13 cellular contexts compared by ENCODE assay signal in genomic region chr15:42608767-42609488, GRCh38. TPM values are rescaled to one million over a fixed set of nuclear protein-coding genes. Genes with fewer than 3 reads are reported as not detected.
DNase-seq lines count a peak whose midpoint lies in the region; ATAC-seq and TF ChIP-seq lines count a peak whose summit lies in the region.
"Had no signal": no experiment of that assay in that cellular context is flagged by ENCODE, and none has a peak within 500 bp of the region (broad histone marks: within the 10 kb centered on the region; RNA-seq: fewer than 3 reads in every experiment).

No MANE protein-coding gene starts in this region.

- peaks cover 5% of the 10 kb centered on the region for H3K36me3 Mint-ChIP-seq in activated CD4-positive, alpha-beta T cell treated with anti-CD3 and anti-CD28 coated beads, Interleukin-2, amount 10 ng/mL, durations not matched to agents 24 days and 14 days (ENCODE audit: low read depth)
- H3K36me3 Mint-ChIP-seq in activated naive CD8-positive, alpha-beta T cell treated with anti-CD3 and anti-CD28 coated beads for 36 hours, result no peaks in the 10 kb centered on the region

- H3K4me3 ChIP-seq in Karpas-422 (ENCODE audit: low read length) (no peak overlapping the region), spleen (no peak overlapping the region)
- H3K4me3 ChIP-seq: A549, ascending aorta had no signal

- peak overlapping the region; percentile 33; the same call in 1 of the 2 replicates for H2AFZ ChIP-seq in Karpas-422 (ENCODE audit: low read length)

- TF ChIP-seq CTCF in spleen (IDR thresholded peaks at IDR 0.05 in 8 of 11, conservative IDR thresholded peaks at IDR 0.05 in 3 of 11), result no peak

- peak overlapping the region; percentile 81 for H3K27ac Mint-ChIP-seq in activated CD4-positive, alpha-beta T cell treated with anti-CD3 and anti-CD28 coated beads, Interleukin-2, amount 10 ng/mL, durations not matched to agents 24 days and 14 days
- peak overlapping the region; percentile 22 for H3K27ac Mint-ChIP-seq in activated naive CD8-positive, alpha-beta T cell treated with anti-CD3 and anti-CD28 coated beads for 36 hours
- H3K27ac Mint-ChIP-seq: dendritic cell treated with granulocyte-macrophage colony-stimulating factor and Interleukin-4, amounts not matched to agents 40 ng/mL and 50 ng/mL, for 4 days had no signal

- no peaks in the 10 kb centered on the region for H3K9me3 ChIP-seq in Karpas-422 (ENCODE audit: low read length)
- H3K9me3 ChIP-seq in spleen, result no peaks in the 10 kb centered on the region
- H3K9me3 ChIP-seq: A549, ascending aorta had no signal

- H3K27ac ChIP-seq in Karpas-422 (ENCODE audit: low read length) (no peak overlapping the region), spleen (peak overlapping the region in 6 of 8 donors; percentile 0 to 64 (median 34))
- H3K27ac ChIP-seq: A549, ascending aorta, RWPE1 had no signal

- TF ChIP-seq POLR2A in spleen (IDR thresholded peaks at IDR 0.05), result no peak

- no peaks in the 10 kb centered on the region for H4K20me1 ChIP-seq in Karpas-422 (ENCODE audit: insufficient read depth, low read depth, low read length)

- WGBS in spleen, 5 donors, result 35 to 42% (median 40%) methylated on average over 7 of the region's 7 CpGs

- H3K36me3 ChIP-seq in Karpas-422 (ENCODE audit: insufficient read depth, low read length), result no peaks in the 10 kb centered on the region
- no peaks in the 10 kb centered on the region for H3K36me3 ChIP-seq in spleen
- H3K36me3 ChIP-seq: ascending aorta had no signal

- H3K4me2 ChIP-seq in Karpas-422 (ENCODE audit: low read depth, low read length, poor library complexity, severe bottlenecking), result peak overlapping the region; percentile 38
- H3K4me2 ChIP-seq: A549 had no signal

- H3K4me1 Mint-ChIP-seq in activated CD4-positive, alpha-beta T cell treated with anti-CD3 and anti-CD28 coated beads, Interleukin-2, amount 10 ng/mL, durations not matched to agents 24 days and 14 days, result peaks cover 43% of the 10 kb centered on the region
- peaks cover 44% of the 10 kb centered on the region for H3K4me1 Mint-ChIP-seq in activated naive CD8-positive, alpha-beta T cell treated with anti-CD3 and anti-CD28 coated beads for 36 hours

- no peaks in the 10 kb centered on the region for H3K27me3 ChIP-seq in Karpas-422 (ENCODE audit: low read length)
- no peaks in the 10 kb centered on the region for H3K27me3 ChIP-seq in spleen (replicated peaks in 1 of 7)
- H3K27me3 ChIP-seq: ascending aorta had no signal

- H3K79me2 ChIP-seq in Karpas-422 (ENCODE audit: low read length), result no peaks in the 10 kb centered on the region

- H3K4me3 Mint-ChIP-seq in activated CD4-positive, alpha-beta T cell treated with anti-CD3 and anti-CD28 coated beads, Interleukin-2, amount 10 ng/mL, durations not matched to agents 24 days and 14 days, result peak overlapping the region; percentile 73
- H3K4me3 Mint-ChIP-seq in activated naive CD8-positive, alpha-beta T cell treated with anti-CD3 and anti-CD28 coated beads for 36 hours, result peak overlapping the region; percentile 5
- H3K4me3 Mint-ChIP-seq: dendritic cell treated with granulocyte-macrophage colony-stimulating factor and Interleukin-4, amounts not matched to agents 40 ng/mL and 50 ng/mL, for 4 days had no signal

- H3K4me1 ChIP-seq in Karpas-422 (ENCODE audit: low read length) (peaks cover 25% of the 10 kb centered on the region), spleen (peaks cover 25 to 67% (median 42%) of the 10 kb centered on the region in 6 donors)
- H3K4me1 ChIP-seq: A549 had no signal

- H3K9me2 ChIP-seq in Karpas-422 (replicated peaks; ENCODE audit: insufficient read depth, low read length), result no peaks in the 10 kb centered on the region

- peak; percentile 64 for DNase-seq in activated CD4-positive, alpha-beta T cell treated with anti-CD3 and anti-CD28 coated beads, Interleukin-2, amount 10 ng/mL, durations not matched to agents 24 days and 14 days
- no peak for DNase-seq in activated CD4-positive, alpha-beta T cell treated with anti-CD3 and anti-CD28 coated beads for 1 hour
- DNase-seq in Karpas-422, result no peak
- no peak for DNase-seq in activated naive CD8-positive, alpha-beta T cell treated with anti-CD3 and anti-CD28 coated beads for 36 hours
- DNase-seq in spleen, result no peak
- no peak for DNase-seq in NCI-H82 (lab: John Stamatoyannopoulos, UW)
- no peak for DNase-seq in mesenteric fat pad (ENCODE audit: low spot score)
- DNase-seq: NCI-H2029 treated with DMSO at 0.1 percent for 48 hours had no signal

- no peaks in the 10 kb centered on the region for H3K27me3 Mint-ChIP-seq in activated CD4-positive, alpha-beta T cell treated with anti-CD3 and anti-CD28 coated beads, Interleukin-2, amount 10 ng/mL, durations not matched to agents 24 days and 14 days
- H3K27me3 Mint-ChIP-seq in activated naive CD8-positive, alpha-beta T cell treated with anti-CD3 and anti-CD28 coated beads for 36 hours, result no peaks in the 10 kb centered on the region

- no peak for ATAC-seq in GM18907 (IDR thresholded peaks at IDR 0.05; ENCODE audit: unreplicated experiment)
- ATAC-seq: A549 had no signal

- no peaks in the 10 kb centered on the region for H3K9me3 Mint-ChIP-seq in activated CD4-positive, alpha-beta T cell treated with anti-CD3 and anti-CD28 coated beads, Interleukin-2, amount 10 ng/mL, durations not matched to agents 24 days and 14 days
- H3K9me3 Mint-ChIP-seq in activated naive CD8-positive, alpha-beta T cell treated with anti-CD3 and anti-CD28 coated beads for 36 hours, result no peaks in the 10 kb centered on the region
- H3K9me3 Mint-ChIP-seq: dendritic cell treated with granulocyte-macrophage colony-stimulating factor and Interleukin-4, amounts not matched to agents 40 ng/mL and 50 ng/mL, for 4 days had no signal

- no peak overlapping the region for H3K9ac ChIP-seq in Karpas-422 (ENCODE audit: low read length)

- intact Hi-C loops in activated CD4-positive, alpha-beta T cell treated with anti-CD3 and anti-CD28 coated beads, Interleukin-2, amount 10 ng/mL, durations not matched to agents 24 days and 14 days (cut with micrococcal nuclease), result no loop called here
- intact Hi-C loops in spleen (cut with DNase I; ENCODE audit: low total_unique reads), result no loop called here

RNA-seq across cellular contexts. Expression of gene STARD9, which starts 33.5 kb away (rescaled TPM):
- 7.2 and 8.8 TPM in 2 replicates for total RNA-seq in activated CD4-positive, alpha-beta T cell treated with anti-CD3 and anti-CD28 coated beads, Interleukin-2, amount 10 ng/mL, durations not matched to agents 24 days and 14 days
- total RNA-seq in Karpas-422 (2014; rRNA removed; shearing (Covaris generic); ENCODE audit: low replicate concordance), result 0.37 and 2.1 TPM in 2 replicates
- total RNA-seq in activated naive CD8-positive, alpha-beta T cell treated with anti-CD3 and anti-CD28 coated beads for 36 hours, result 1 to 10 TPM; 4.2 to 4.4 TPM
- total RNA-seq in spleen (10 to 100 TPM; 14.2 to 30.8 (median 23.6) TPM), mesenteric fat pad (17.0 TPM)
- polyA plus RNA-seq in spleen, result 1 to 10 TPM in 2 of 3 donors, under 1 TPM in 1; 0.97 to 4.4 (median 2.8) TPM
